In the genomic region with DNA sequence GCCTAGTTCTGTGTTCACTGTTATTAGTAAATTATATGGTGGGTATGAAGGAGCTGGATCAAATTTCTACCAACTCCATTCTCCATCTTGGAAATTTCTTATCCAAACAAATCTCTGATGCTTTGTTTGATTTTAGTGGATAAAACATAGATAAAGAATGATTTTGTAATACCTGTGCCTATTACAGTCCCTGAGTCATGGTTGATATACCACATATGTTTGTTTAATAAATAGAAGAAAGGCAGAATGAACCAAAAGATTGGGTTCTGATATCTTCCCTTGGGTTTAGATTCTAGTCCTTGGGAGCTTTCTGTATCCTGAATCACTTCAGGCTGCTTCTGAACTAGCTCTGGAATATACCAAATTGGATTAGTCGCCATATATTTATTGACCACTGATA, we compare ENCODE assay signal across 6 cellular contexts.
"Had no signal": no experiment of that assay in that cellular context is flagged by ENCODE, and none has a peak within 500 bp of the region (broad histone marks: within the 10 kb centered on the region; RNA-seq: fewer than 3 reads in every experiment).

No MANE protein-coding gene starts in this region.

- H3K4me2 ChIP-seq: GM23338 had no signal

- FAIRE-seq: H1, H54, HTR-8/SVneo had no signal

- H2AFZ ChIP-seq: GM23338 had no signal

- DNase-seq: H9, KBM-7 had no signal

- ATAC-seq: GM23338 had no signal

- H3K4me3 ChIP-seq: GM23338 had no signal
